ENCODE assay signal across 8 cellular contexts in genomic region chr2:38074775-38075435, GRCh38.
DNase-seq lines count a peak whose midpoint lies in the region; ATAC-seq lines count a peak whose summit lies in the region.

No MANE protein-coding gene starts in this region.

- peak overlapping the region; percentile 94 for H3K27ac Mint-ChIP-seq in stimulated activated effector memory CD8-positive, alpha-beta T cell treated with anti-CD3 and anti-CD28 coated beads, Interleukin-12 subunit alpha, Interleukin-12 subunit beta, amount 100 ng/mL, for 72 hours

- DNase-seq in DMS53 (lab: John Stamatoyannopoulos, UW), result peak; percentile 71
- no peak for DNase-seq in DMS53 treated with DMSO at 0.1 percent for 48 hours (lab: John Stamatoyannopoulos, UW; ENCODE audit: unreplicated experiment)
- peak; percentile 80 for DNase-seq in astrocyte of the hippocampus (ENCODE audit: low read depth, low spot score)
- DNase-seq in stimulated activated effector memory CD8-positive, alpha-beta T cell treated with anti-CD3 and anti-CD28 coated beads, Interleukin-12 subunit alpha, Interleukin-12 subunit beta, amount 100 ng/mL, for 72 hours (ENCODE audit: low spot score in 2 of 2), result peak; percentile 5 to 61
- DNase-seq in NCI-H1105 (lab: John Stamatoyannopoulos, UW), result no peak
- no peak for DNase-seq in inferior parietal cortex (ENCODE audit: extremely low spot score)

- peak overlapping the region; percentile 54 for H3K4me3 ChIP-seq in iPS-20b (ENCODE audit: low read length)

- H3K4me3 Mint-ChIP-seq in stimulated activated effector memory CD8-positive, alpha-beta T cell treated with anti-CD3 and anti-CD28 coated beads, Interleukin-12 subunit alpha, Interleukin-12 subunit beta, amount 100 ng/mL, for 72 hours, result peak overlapping the region; percentile 72

- H3K36me3 ChIP-seq in iPS-20b (ENCODE audit: insufficient read depth, low read depth, low read length), result no peaks in the 10 kb centered on the region

- no peak overlapping the region for H3K27ac ChIP-seq in iPS-20b (ENCODE audit: low read length)

- H3K4me1 Mint-ChIP-seq in stimulated activated effector memory CD8-positive, alpha-beta T cell treated with anti-CD3 and anti-CD28 coated beads, Interleukin-12 subunit alpha, Interleukin-12 subunit beta, amount 100 ng/mL, for 72 hours, result peaks cover 18% of the 10 kb centered on the region

- peaks cover 20% of the 10 kb centered on the region for H3K4me1 ChIP-seq in iPS-20b (ENCODE audit: insufficient read depth, low read length)

- peaks cover 34% of the 10 kb centered on the region for H3K36me3 Mint-ChIP-seq in stimulated activated effector memory CD8-positive, alpha-beta T cell treated with anti-CD3 and anti-CD28 coated beads, Interleukin-12 subunit alpha, Interleukin-12 subunit beta, amount 100 ng/mL, for 72 hours

- H3K9ac ChIP-seq in iPS-20b (ENCODE audit: low read depth, low read length), result no peak overlapping the region

- peaks cover 3% of the 10 kb centered on the region; the same call in 1 of the 2 replicates for H3K9me3 ChIP-seq in iPS-20b (ENCODE audit: insufficient read depth, low read depth, low read length)

- peaks cover 96% of the 10 kb centered on the region for H3K27me3 ChIP-seq in iPS-20b (ENCODE audit: insufficient read depth, low read length)

- no peak for ATAC-seq in stimulated activated effector memory CD8-positive, alpha-beta T cell treated with anti-CD3 and anti-CD28 coated beads, Interleukin-12 subunit alpha, Interleukin-12 subunit beta, amount 100 ng/mL, for 72 hours
- no peak for ATAC-seq in GM18861 (IDR thresholded peaks at IDR 0.05; ENCODE audit: unreplicated experiment)

- no peaks in the 10 kb centered on the region for H3K9me3 Mint-ChIP-seq in stimulated activated effector memory CD8-positive, alpha-beta T cell treated with anti-CD3 and anti-CD28 coated beads, Interleukin-12 subunit alpha, Interleukin-12 subunit beta, amount 100 ng/mL, for 72 hours

Comparison
In these comparisons a context has a peak if more than half of its experiments do, and no peak if none do; other contexts are left out.
1. DNase-seq: peak in DMS53 (single experiment), astrocyte of the hippocampus (single experiment) and stimulated activated effector memory CD8-positive, alpha-beta T cell treated with anti-CD3 and anti-CD28 coated beads, Interleukin-12 subunit alpha, Interleukin-12 subunit beta, amount 100 ng/mL, for 72 hours (2 of 2); none in DMS53 treated with DMSO at 0.1 percent for 48 hours (single experiment), NCI-H1105 (single experiment) and inferior parietal cortex (single experiment).